18 cellular contexts compared by ENCODE assay signal in the genomic region with DNA sequence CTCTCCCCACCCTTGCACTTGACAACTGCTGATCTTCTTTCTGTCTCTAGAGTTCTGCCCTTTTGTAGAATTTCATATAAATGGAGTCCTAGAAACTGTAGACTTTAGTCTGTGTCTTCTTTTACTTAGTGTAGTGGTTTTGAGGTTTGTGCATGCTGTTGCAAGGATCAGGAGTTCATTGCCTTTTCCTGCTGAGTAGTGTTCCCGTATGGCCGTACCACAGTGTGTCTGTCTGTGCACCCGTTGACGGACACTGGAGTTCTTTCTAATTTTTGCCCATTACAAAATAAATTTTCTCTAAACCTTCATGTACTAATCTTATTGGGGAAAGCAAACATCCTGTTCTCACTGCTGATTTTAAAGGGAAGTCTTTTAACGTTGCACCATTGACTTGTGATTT.
"Had no signal": no experiment of that assay in that cellular context is flagged by ENCODE, and none has a peak within 500 bp of the region (broad histone marks: within the 10 kb centered on the region; RNA-seq: fewer than 3 reads in every experiment).

No MANE protein-coding gene starts in this region.

- H3K9me3 Mint-ChIP-seq: naive thymus-derived CD8-positive, alpha-beta T cell; neural crest cell had no signal

- H3K27me3 Mint-ChIP-seq: naive thymus-derived CD8-positive, alpha-beta T cell had no signal

- ATAC-seq: heart left ventricle; mucosa of descending colon; naive thymus-derived CD8-positive, alpha-beta T cell; stimulated activated naive CD8-positive, alpha-beta T cell treated with anti-CD3 and anti-CD28 coated beads, Interleukin-15, Interleukin-2, amounts not matched to agents 100 U/mL and 50 U/mL, for 24 hours had no signal

- H3K27ac ChIP-seq: dorsolateral prefrontal cortex, heart left ventricle, right atrium auricular region, tibial artery, upper lobe of left lung, uterus had no signal

- H3K4me3 Mint-ChIP-seq: neural crest cell had no signal

- H3K4me3 ChIP-seq: dorsolateral prefrontal cortex, heart left ventricle, mucosa of descending colon, right atrium auricular region, tibial artery, upper lobe of left lung, uterus had no signal

- DNase-seq: cortex of kidney; dorsolateral prefrontal cortex; effector CD8-positive, alpha-beta T cell; foreskin melanocyte; heart left ventricle; hippocampal formation; kidney glomerular epithelial cell; mammary epithelial cell; mucosa of descending colon; naive thymus-derived CD8-positive, alpha-beta T cell; small intestine; stimulated activated CD4-positive, alpha-beta T cell treated with anti-CD3 and anti-CD28 coated beads, Interleukin-2, amount 100 ng/mL, for 48 hours; stimulated activated naive CD8-positive, alpha-beta T cell treated with anti-CD3 and anti-CD28 coated beads, Interleukin-15, Interleukin-2, amounts not matched to agents 100 U/mL and 50 U/mL, for 24 hours; tibial artery; upper lobe of left lung; uterus had no signal
